1 cellular context compared by ENCODE assay signal in genomic region chr10:31061941-31062340, GRCh38.
TF ChIP-seq lines count a peak whose summit lies in the region.

No MANE protein-coding gene starts in this region.

TF ChIP-seq in IMR-90, 13 proteins besides CTCF, POLR2A, EP300 and RAD21 (continued from another document):
- TF ChIP-seq BHLHE40 (IDR thresholded peaks at IDR 0.05; ENCODE audit: low read depth, low read length), result no peak
- no peak for TF ChIP-seq CEBPB (IDR thresholded peaks at IDR 0.05; ENCODE audit: low read depth, low read length)
- no peak for TF ChIP-seq CHD1 (IDR thresholded peaks at IDR 0.05; ENCODE audit: low read depth, low read length)
- no peak for TF ChIP-seq ELK1 (IDR thresholded peaks at IDR 0.05; ENCODE audit: borderline replicate concordance, low read depth, low read length)
- no peak for TF ChIP-seq FOS (IDR thresholded peaks at IDR 0.05; ENCODE audit: low read depth, low read length)
- TF ChIP-seq MXI1 (IDR thresholded peaks at IDR 0.05; ENCODE audit: borderline replicate concordance, low read depth, low read length), result no peak
- no peak for TF ChIP-seq MAFK (IDR thresholded peaks at IDR 0.05; ENCODE audit: low read depth, low read length)
